9 cellular contexts compared by ENCODE assay signal in genomic region chr11:73995731-73996130, GRCh38. TPM values are rescaled to one million over a fixed set of nuclear protein-coding genes. Genes with fewer than 3 reads are reported as not detected.
DNase-seq lines count a peak whose midpoint lies in the region; ATAC-seq and TF ChIP-seq lines count a peak whose summit lies in the region.
"Had no signal": no experiment of that assay in that cellular context is flagged by ENCODE, and none has a peak within 500 bp of the region (broad histone marks: within the 10 kb centered on the region; RNA-seq: fewer than 3 reads in every experiment).

No MANE protein-coding gene starts in this region.

- H3K4me3 Mint-ChIP-seq in activated naive CD8-positive, alpha-beta T cell treated with anti-CD3 and anti-CD28 coated beads for 36 hours, result peak overlapping the region; percentile 75

- 81 to 88% methylated on average over 2 of the region's 2 CpGs for WGBS in upper lobe of left lung, 2 donors

- no peaks in the 10 kb centered on the region for H3K27me3 Mint-ChIP-seq in activated naive CD8-positive, alpha-beta T cell treated with anti-CD3 and anti-CD28 coated beads for 36 hours

- H3K4me3 ChIP-seq in upper lobe of right lung, result no peak overlapping the region
- H3K4me3 ChIP-seq in upper lobe of left lung, result no peak overlapping the region
- H3K4me3 ChIP-seq in A673 (ENCODE audit: low read depth, low read length, poor library complexity, severe bottlenecking), result no peak overlapping the region
- H3K4me3 ChIP-seq: PC-9 had no signal

- peak; percentile 12 for DNase-seq in activated naive CD4-positive, alpha-beta T cell treated with Interleukin-2 at 50 U/mL for 16 hours
- no peak for DNase-seq in activated naive CD4-positive, alpha-beta T cell treated with anti-CD3 and anti-CD28 coated beads, Interleukin-2, amount 50 U/mL, for 16 hours
- DNase-seq in activated naive CD8-positive, alpha-beta T cell treated with anti-CD3 and anti-CD28 coated beads for 36 hours, result no peak
- DNase-seq in upper lobe of right lung, result no peak
- no peak for DNase-seq in upper lobe of left lung
- DNase-seq in A673 (ENCODE audit: low spot score), result no peak
- DNase-seq: PC-9 had no signal

- TF ChIP-seq POLR2A in upper lobe of left lung (IDR thresholded peaks at IDR 0.05), result no peak

- H3K36me3 ChIP-seq in upper lobe of right lung (no peaks in the 10 kb centered on the region), upper lobe of left lung (peaks cover 0 to 3% (median 0%) of the 10 kb centered on the region in 4 donors), A673 (ENCODE audit: insufficient read depth, low read length, poor library complexity, severe bottlenecking) (no peaks in the 10 kb centered on the region)

- no peaks in the 10 kb centered on the region for H3K9me3 ChIP-seq in upper lobe of right lung
- no peaks in the 10 kb centered on the region for H3K9me3 ChIP-seq in upper lobe of left lung
- no peaks in the 10 kb centered on the region for H3K9me3 ChIP-seq in A673 (ENCODE audit: low read depth, low read length, poor library complexity, severe bottlenecking)

- TF ChIP-seq CTCF in upper lobe of right lung (IDR thresholded peaks at IDR 0.05), result no peak
- TF ChIP-seq CTCF in upper lobe of left lung (IDR thresholded peaks at IDR 0.05), result no peak
- no peak for TF ChIP-seq CTCF in A673 (conservative IDR thresholded peaks at IDR 0.05; ENCODE audit: low read depth, low read length)

- POLR2A ChIA-PET in A673 (lab: Charles Lee; ENCODE audit: low non-redundant PET), result no interaction called here

- peaks cover 5% of the 10 kb centered on the region for H3K36me3 Mint-ChIP-seq in activated naive CD8-positive, alpha-beta T cell treated with anti-CD3 and anti-CD28 coated beads for 36 hours

- intact Hi-C loops in upper lobe of right lung (cut with DNase I), result no loop called here
- intact Hi-C loops in A673 (cut with micrococcal nuclease; ENCODE audit: unreplicated experiment), result no loop called here

- CTCF ChIA-PET in A673 (lab: Charles Lee), result no interaction called here

- H3K4me1 Mint-ChIP-seq in activated naive CD8-positive, alpha-beta T cell treated with anti-CD3 and anti-CD28 coated beads for 36 hours, result peaks cover 74% of the 10 kb centered on the region

- H3K27ac Mint-ChIP-seq in activated naive CD8-positive, alpha-beta T cell treated with anti-CD3 and anti-CD28 coated beads for 36 hours, result peak overlapping the region; percentile 95

- BruUV-seq in A673 (replicated peaks; lab: Mats Ljungman, UMichigan), result no TSS peak

- peak overlapping the region; percentile 67 for H3K27ac ChIP-seq in upper lobe of right lung
- peak overlapping the region in 2 of 4 donors; percentile 25 to 27 for H3K27ac ChIP-seq in upper lobe of left lung
- H3K27ac ChIP-seq in A673 (ENCODE audit: low read depth, low read length, poor library complexity, severe bottlenecking), result no peak overlapping the region
- H3K27ac ChIP-seq: PC-9 had no signal

- H3K4me1 ChIP-seq in upper lobe of right lung (peaks cover 7% of the 10 kb centered on the region), upper lobe of left lung (peaks cover 0 to 15% (median 3%) of the 10 kb centered on the region in 4 donors), A673 (ENCODE audit: insufficient read depth, low read length, poor library complexity, severe bottlenecking) (peaks cover under 1% of the 10 kb centered on the region)

- H3K9me3 Mint-ChIP-seq in activated naive CD8-positive, alpha-beta T cell treated with anti-CD3 and anti-CD28 coated beads for 36 hours, result no peaks in the 10 kb centered on the region

- ATAC-seq in HG03460 (IDR thresholded peaks at IDR 0.05; ENCODE audit: unreplicated experiment) (peak; percentile 53), upper lobe of right lung (no peak), upper lobe of left lung (ENCODE audit: low FRiP score in 2 of 2) (no peak), GM19455 (IDR thresholded peaks at IDR 0.05; ENCODE audit: unreplicated experiment) (no peak)

- H3K27me3 ChIP-seq in upper lobe of right lung (no peaks in the 10 kb centered on the region), upper lobe of left lung (no peaks in the 10 kb centered on the region), A673 (replicated peaks; ENCODE audit: insufficient read depth, low read depth, low read length, poor library complexity) (no peaks in the 10 kb centered on the region)

- TF ChIP-seq EP300 in upper lobe of left lung (IDR thresholded peaks at IDR 0.05), result no peak

RNA-seq across cellular contexts. Expression of gene UCP2, which starts 13.1 kb away (rescaled TPM):
- total RNA-seq in activated naive CD8-positive, alpha-beta T cell treated with anti-CD3 and anti-CD28 coated beads for 36 hours, result 100 to 1,000 TPM; 180 to 181 TPM
- total RNA-seq in upper lobe of right lung, result 56.3 TPM
- total RNA-seq in upper lobe of left lung, result 100 to 1,000 TPM in 3 of 6 donors, 10 to 100 TPM in 3; 76.5 to 118 (median 98.3) TPM
- total RNA-seq in A673 (2021), result 88.5 and 106 TPM in 2 replicates

RNA-seq across cellular contexts. Expression of gene UCP3, which starts 13.2 kb away (rescaled TPM):
- 1 to 10 TPM in 1 of 2 experiments, under 1 TPM in 1; 0.89 to 1.1 TPM for total RNA-seq in activated naive CD8-positive, alpha-beta T cell treated with anti-CD3 and anti-CD28 coated beads for 36 hours
- total RNA-seq in upper lobe of right lung (2.6 TPM), upper lobe of left lung (1 to 10 TPM; 1.2 to 5.2 (median 2.4) TPM), A673 (2021) (2.3 and 3.6 TPM in 2 replicates)

RNA-seq across cellular contexts. Expression of gene DNAJB13, which starts 44.9 kb away (rescaled TPM):
- under 1 TPM; 0.18 to 0.21 TPM for total RNA-seq in activated naive CD8-positive, alpha-beta T cell treated with anti-CD3 and anti-CD28 coated beads for 36 hours
- total RNA-seq in upper lobe of right lung (not detected), upper lobe of left lung (10 to 100 TPM in 2 of 6 donors, 1 to 10 TPM in 3, under 1 TPM in 1; 0.49 to 16.5 (median 6.3) TPM), A673 (2021) (0.41 TPM in 1 of 2 replicates, not detected in the other)
